In genomic region chr6:150139533-150139932, GRCh38 we compare ENCODE assay signal across 22 cellular contexts. TPM values are rescaled to one million over a fixed set of nuclear protein-coding genes. Genes with fewer than 3 reads are reported as not detected.
"Had no signal": no experiment of that assay in that cellular context is flagged by ENCODE, and none has a peak within 500 bp of the region (broad histone marks: within the 10 kb centered on the region; RNA-seq: fewer than 3 reads in every experiment).

No MANE protein-coding gene starts in this region.

- FAIRE-seq: RCC 7860 had no signal

- H3K27ac ChIP-seq: SJSA1, SK-N-MC had no signal

- H3K36me3 ChIP-seq: SJSA1 had no signal

- H3K4me3 ChIP-seq: SJSA1, SK-N-MC had no signal

- DNase-seq: Karpas-422, KG1, MM.1S, NCI-H1092 treated with DMSO at 0.1 percent for 48 hours, NCI-H1436, NCI-H187, NCI-H2029, NCI-H2081 treated with DMSO at 0.1 percent for 48 hours, NCI-H2171, NCI-H345, NCI-H446 treated with DMSO at 0.1 percent for 48 hours, NCI-H510A treated with DMSO at 0.1 percent for 48 hours, NCI-H526, NCI-H774, Right ventricle myocardium superior, RPMI8226, SIG-M5 had no signal

RNA-seq across cellular contexts. Expression of gene PPP1R14C, which starts 3.3 kb away (rescaled TPM):
- total RNA-seq: M059J; SJSA1; T-helper 1 cell treated with Interleukin-12 subunit alpha and Interleukin-12 subunit beta and Interleukin-4 antibody, amounts not matched to agents 30 ng/mL and 1 ng/mL, for 36 hours had no signal
